Comparison of ENCODE assay signal across 26 cellular contexts in genomic region chr11:130533871-130534270, GRCh38.
"Had no signal": no experiment of that assay in that cellular context is flagged by ENCODE, and none has a peak within 500 bp of the region (broad histone marks: within the 10 kb centered on the region; RNA-seq: fewer than 3 reads in every experiment).

No MANE protein-coding gene starts in this region.

- H3K36me3 Mint-ChIP-seq: memory B cell, natural killer cell, neural progenitor cell had no signal

- ATAC-seq: esophagus mucosa; left ventricle myocardium superior; lower lobe of right lung; natural killer cell; sciatic nerve; stimulated activated naive CD8-positive, alpha-beta T cell treated with anti-CD3 and anti-CD28 coated beads, Interleukin-15, amount 100 ng/mL, for 72 hours had no signal

- H3K27ac ChIP-seq: colonic mucosa, epithelial cell of prostate, lower lobe of right lung, neural progenitor cell, parathyroid adenoma, right atrium auricular region, suprapubic skin, vagina had no signal

- H3K4me3 Mint-ChIP-seq: dendritic cell treated with granulocyte-macrophage colony-stimulating factor and Interleukin-4, amounts not matched to agents 40 ng/mL and 50 ng/mL, for 4 days; endodermal cell; memory B cell; natural killer cell; neural progenitor cell; stimulated activated naive CD8-positive, alpha-beta T cell treated with anti-CD3 and anti-CD28 coated beads, Interleukin-15, amount 100 ng/mL, for 72 hours had no signal

- DNase-seq: colonic mucosa; effector CD8-positive, alpha-beta T cell; endodermal cell; head of caudate nucleus; left ventricle myocardium superior; lower lobe of right lung; natural killer cell; stimulated activated CD4-positive, alpha-beta T cell treated with anti-CD3 and anti-CD28 coated beads, Interleukin-12 subunit alpha, Interleukin-12 subunit beta, amount 100 ng/mL, for 4 hours; stimulated activated CD4-positive, alpha-beta T cell treated with anti-CD3 and anti-CD28 coated beads, Interleukin-1b, Interleukin-23, amount 100 ng/mL, for 48 hours; stimulated activated CD4-positive, alpha-beta T cell treated with anti-CD3 and anti-CD28 coated beads, Interleukin-4, amount 100 ng/mL, for 1 hour; stimulated activated CD8-positive, alpha-beta memory T cell treated with anti-CD3 and anti-CD28 coated beads, Interleukin-4, amount 100 ng/mL, for 48 hours; stimulated activated naive CD4-positive, alpha-beta T cell; stimulated activated naive CD8-positive, alpha-beta T cell treated with anti-CD3 and anti-CD28 coated beads, Interleukin-15, amount 100 ng/mL, for 72 hours; trophoblast cell had no signal

- H3K27ac Mint-ChIP-seq: dendritic cell treated with granulocyte-macrophage colony-stimulating factor and Interleukin-4, amounts not matched to agents 40 ng/mL and 50 ng/mL, for 4 days; endodermal cell; memory B cell; natural killer cell; neural progenitor cell; progenitor cell of endocrine pancreas; stimulated activated naive CD8-positive, alpha-beta T cell treated with anti-CD3 and anti-CD28 coated beads, Interleukin-15, amount 100 ng/mL, for 72 hours had no signal

- H3K4me1 ChIP-seq: colonic mucosa, lower lobe of right lung, parathyroid adenoma, vagina had no signal

- H3K9me3 Mint-ChIP-seq: dendritic cell treated with granulocyte-macrophage colony-stimulating factor and Interleukin-4, amounts not matched to agents 40 ng/mL and 50 ng/mL, for 4 days; endodermal cell; natural killer cell; stimulated activated naive CD8-positive, alpha-beta T cell treated with anti-CD3 and anti-CD28 coated beads, Interleukin-15, amount 100 ng/mL, for 72 hours had no signal

- H3K36me3 ChIP-seq: colonic mucosa, lower lobe of right lung, neural progenitor cell, right atrium auricular region, suprapubic skin, vagina had no signal

- H3K9me3 ChIP-seq: colonic mucosa, lower lobe of right lung, right atrium auricular region, suprapubic skin, vagina had no signal

- H3K9ac ChIP-seq: neural progenitor cell, parathyroid adenoma had no signal

- H3K79me2 ChIP-seq: parathyroid adenoma had no signal

- H2AFZ ChIP-seq: parathyroid adenoma had no signal

- H3K4me2 ChIP-seq: neural progenitor cell, smooth muscle cell had no signal

- H3K27me3 ChIP-seq: colonic mucosa, neural progenitor cell, right atrium auricular region, suprapubic skin, vagina had no signal

- H3K4me3 ChIP-seq: colonic mucosa, lower lobe of right lung, neural progenitor cell, right atrium auricular region, smooth muscle cell, suprapubic skin, vagina had no signal

- H3K4me1 Mint-ChIP-seq: endodermal cell; memory B cell; natural killer cell; stimulated activated naive CD8-positive, alpha-beta T cell treated with anti-CD3 and anti-CD28 coated beads, Interleukin-15, amount 100 ng/mL, for 72 hours had no signal
